ENCODE assay signal across 14 cellular contexts in the genomic region with DNA sequence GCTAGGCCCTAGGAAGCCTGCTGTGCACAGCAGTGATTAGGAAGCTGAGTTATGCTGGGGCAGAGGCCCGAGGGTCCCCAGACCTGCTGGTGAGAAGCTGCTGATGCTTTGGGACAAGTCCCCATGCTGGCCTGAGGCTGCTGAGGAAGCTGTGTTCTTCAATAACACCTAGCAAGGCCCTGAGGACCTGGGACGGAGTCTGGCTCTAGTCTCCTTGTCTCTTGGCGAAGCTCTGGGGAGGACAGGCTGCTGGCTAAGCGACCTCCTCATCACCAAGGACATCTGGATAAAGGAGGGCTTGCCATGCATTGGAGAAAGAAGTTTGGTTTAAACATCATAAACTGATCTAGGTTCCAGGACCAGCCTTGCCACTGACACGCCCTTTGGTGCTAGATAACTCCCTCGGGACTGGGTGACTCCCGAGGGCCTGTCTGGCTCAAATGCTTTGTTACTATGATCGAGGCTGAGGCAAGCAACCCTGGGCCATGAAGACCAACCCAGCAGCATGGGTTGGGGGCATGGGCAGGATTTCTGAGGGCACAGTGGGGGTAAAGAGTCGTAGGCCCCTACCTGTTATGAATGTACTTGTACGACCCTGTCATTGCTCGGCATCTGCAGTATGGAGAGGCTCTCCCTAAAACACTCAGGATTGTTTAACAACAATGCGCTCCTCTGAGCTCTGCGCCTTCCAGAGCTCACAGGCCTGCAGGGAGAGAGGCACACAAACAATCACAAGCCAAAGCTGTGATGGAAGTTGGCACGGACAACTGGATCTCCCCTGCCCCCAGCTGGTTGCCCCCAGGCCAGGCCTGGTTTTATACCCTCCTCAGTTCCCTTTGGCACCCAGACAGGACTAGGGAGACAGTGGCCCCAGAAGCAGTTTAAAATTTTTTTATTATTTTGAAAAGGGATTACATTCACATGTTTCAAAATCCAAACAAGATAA.
DNase-seq lines count a peak whose midpoint lies in the region; ATAC-seq and TF ChIP-seq lines count a peak whose summit lies in the region.
"Had no signal": no experiment of that assay in that cellular context is flagged by ENCODE, and none has a peak within 500 bp of the region (broad histone marks: within the 10 kb centered on the region; RNA-seq: fewer than 3 reads in every experiment).

No MANE protein-coding gene starts in this region.

- no peaks in the 10 kb centered on the region for H3K9me3 Mint-ChIP-seq in Caco-2 (ENCODE audit: unreplicated experiment)
- H3K9me3 Mint-ChIP-seq: T-cell had no signal

- peaks cover 8% of the 10 kb centered on the region for H3K4me1 Mint-ChIP-seq in Caco-2 (ENCODE audit: low read depth, unreplicated experiment)
- H3K4me1 Mint-ChIP-seq: activated CD4-positive, alpha-beta T cell treated with anti-CD3 and anti-CD28 coated beads for 36 hours had no signal

- H3K36me3 Mint-ChIP-seq in Caco-2 (ENCODE audit: insufficient read depth, unreplicated experiment) = no peaks in the 10 kb centered on the region
- H3K36me3 Mint-ChIP-seq: T-cell had no signal

- ATAC-seq in left ventricle myocardium superior (no peak), HG03460 (IDR thresholded peaks at IDR 0.05; ENCODE audit: unreplicated experiment) (no peak)
- ATAC-seq: activated CD4-positive, alpha-beta T cell treated with anti-CD3 and anti-CD28 coated beads for 36 hours; T-cell had no signal

- H3K4me3 Mint-ChIP-seq in Caco-2 (ENCODE audit: unreplicated experiment) = no peak overlapping the region
- H3K4me3 Mint-ChIP-seq: activated CD4-positive, alpha-beta T cell treated with anti-CD3 and anti-CD28 coated beads for 36 hours; activated naive CD8-positive, alpha-beta T cell; T-cell had no signal

- H3K4me3 ChIP-seq in cardiac muscle cell (no peak overlapping the region), brain microvascular endothelial cell (ENCODE audit: low read depth, low read length) (no peak overlapping the region), mesodermal cell (ENCODE audit: extremely low read depth, insufficient read depth, low read length, poor library complexity, severe bottlenecking) (no peak overlapping the region), transverse colon (no peak overlapping the region), Caco-2 (ENCODE audit: low read depth, low read length) (no peak overlapping the region)
- H3K4me3 ChIP-seq: lung had no signal

- no peak overlapping the region for H3K27ac Mint-ChIP-seq in Caco-2 (ENCODE audit: unreplicated experiment)
- H3K27ac Mint-ChIP-seq: activated CD4-positive, alpha-beta T cell treated with anti-CD3 and anti-CD28 coated beads for 36 hours; activated naive CD8-positive, alpha-beta T cell; T-cell had no signal

- intact Hi-C loops in left ventricle myocardium superior (cut with micrococcal nuclease) = no loop called here
- intact Hi-C loops in transverse colon (cut with DNase I; ENCODE audit: low total_unique reads) = no loop called here
- intact Hi-C loops in Caco-2 (cut with micrococcal nuclease; ENCODE audit: unreplicated experiment) = no loop called here

- 91 to 98% methylated on average over 13 to 14 of the region's 14 CpGs for WGBS in mesodermal cell (ENCODE audit: insufficient coverage in 2 of 2), 2 experiments
- WGBS in transverse colon (ENCODE audit: low coverage in 1 of 2), 2 donors = 60% methylated on average over 13 of the region's 14 CpGs; no CpG with 5 or more reads in 1 of the 2 donors

- in situ Hi-C loops in brain microvascular endothelial cell (cut with HindIII; ENCODE audit: low pct_ligation_motif_present, low sequenced_read_pairs) (no loop called here), transverse colon (cut with MboI; ENCODE audit: low pct_ligation_motif_present in 1 of 4, low pct_unique_long_range_greater_than_20kb in 1 of 4, low sequenced_read_pairs in 3 of 4) (no loop called here)

- BruUV-seq in Caco-2 (replicated peaks; lab: Mats Ljungman, UMichigan) = no TSS peak

- peak overlapping the region; percentile 48 for H3K27ac ChIP-seq in cardiac muscle cell
- no peak overlapping the region for H3K27ac ChIP-seq in brain microvascular endothelial cell
- peak overlapping the region; percentile 58 for H3K27ac ChIP-seq in mesodermal cell (ENCODE audit: low read depth, low read length, severe bottlenecking)
- peak overlapping the region; percentile 38 to 50 (median 44) for H3K27ac ChIP-seq in transverse colon

- POLR2A ChIA-PET in Caco-2 (lab: Charles Lee) = interaction anchor here (0.9 kb wide), 1 partner anchor 25 kb away, joined by 3 read pairs; no protein-coding TSS in a partner anchor

- H3K9me3 ChIP-seq in cardiac muscle cell (ENCODE audit: low read depth) (no peaks in the 10 kb centered on the region), mesodermal cell (ENCODE audit: control insufficient read depth, low read length) (no peaks in the 10 kb centered on the region), transverse colon (no peaks in the 10 kb centered on the region), Caco-2 (no peaks in the 10 kb centered on the region)

- CTCF ChIA-PET in Caco-2 (lab: Charles Lee) = interaction anchor here (0.7 to 2.3 kb wide), 5 partner anchors 16 to 65 kb away, joined by 3 to 24 read pairs (median 3); a partner anchor contains a TSS

- no peaks in the 10 kb centered on the region for H3K27me3 ChIP-seq in cardiac muscle cell
- H3K27me3 ChIP-seq in brain microvascular endothelial cell (replicated peaks) = no peaks in the 10 kb centered on the region
- H3K27me3 ChIP-seq in transverse colon = no peaks in the 10 kb centered on the region
- no peaks in the 10 kb centered on the region for H3K27me3 ChIP-seq in Caco-2 (replicated peaks; ENCODE audit: control insufficient read depth, insufficient read depth, low read length)

- H3K36me3 ChIP-seq in cardiac muscle cell (no peaks in the 10 kb centered on the region), brain microvascular endothelial cell (replicated peaks) (no peaks in the 10 kb centered on the region), mesodermal cell (ENCODE audit: control insufficient read depth, insufficient read depth, low read length) (no peaks in the 10 kb centered on the region), transverse colon (no peaks in the 10 kb centered on the region), Caco-2 (ENCODE audit: control insufficient read depth, insufficient read depth, low read length) (no peaks in the 10 kb centered on the region)

- H3K27me3 Mint-ChIP-seq in Caco-2 (ENCODE audit: insufficient read depth, unreplicated experiment) = no peaks in the 10 kb centered on the region
- H3K27me3 Mint-ChIP-seq: activated naive CD8-positive, alpha-beta T cell had no signal

- DNase-seq in cardiac muscle cell (ENCODE audit: low read depth in 1 of 2, low spot score in 1 of 2) = peak in 1 of 2 donors; percentile 32
- no peak for DNase-seq in left ventricle myocardium superior
- no peak for DNase-seq in brain microvascular endothelial cell
- DNase-seq in transverse colon = no peak
- no peak for DNase-seq in SK-N-DZ (ENCODE audit: low spot score)
- DNase-seq in Caco-2 = no peak
- DNase-seq: activated CD4-positive, alpha-beta T cell treated with anti-CD3 and anti-CD28 coated beads for 36 hours; DMS79; occipital lobe; T-cell had no signal

- TF ChIP-seq POLR2A in transverse colon (IDR thresholded peaks at IDR 0.05) = no peak

- peaks cover 19% of the 10 kb centered on the region for H3K4me1 ChIP-seq in cardiac muscle cell (ENCODE audit: low read depth)
- peaks cover 6% of the 10 kb centered on the region for H3K4me1 ChIP-seq in mesodermal cell (ENCODE audit: control insufficient read depth, insufficient read depth, low read length, poor library complexity, severe bottlenecking)
- H3K4me1 ChIP-seq in transverse colon = peaks cover 0 to 8% (median 2%) of the 10 kb centered on the region in 4 donors
- peaks cover 26% of the 10 kb centered on the region for H3K4me1 ChIP-seq in Caco-2

- no peak for TF ChIP-seq EP300 in transverse colon (IDR thresholded peaks at IDR 0.05; ENCODE audit: low read depth)

- no peak for TF ChIP-seq CTCF in cardiac muscle cell (IDR thresholded peaks at IDR 0.05; ENCODE audit: low read depth, low read length)
- peak; percentile 8 for TF ChIP-seq CTCF in brain microvascular endothelial cell (IDR thresholded peaks at IDR 0.05; ENCODE audit: low read depth, low read length, missing control alignments)
- TF ChIP-seq CTCF in transverse colon (IDR thresholded peaks at IDR 0.05) = no peak
- no peak for TF ChIP-seq CTCF in Caco-2 (IDR thresholded peaks at IDR 0.05; ENCODE audit: insufficient read depth in 1 of 2, low read depth in 1 of 2, low read length in 1 of 2, severe bottlenecking in 1 of 2, unreplicated experiment in 1 of 2)
